In the genomic region with DNA sequence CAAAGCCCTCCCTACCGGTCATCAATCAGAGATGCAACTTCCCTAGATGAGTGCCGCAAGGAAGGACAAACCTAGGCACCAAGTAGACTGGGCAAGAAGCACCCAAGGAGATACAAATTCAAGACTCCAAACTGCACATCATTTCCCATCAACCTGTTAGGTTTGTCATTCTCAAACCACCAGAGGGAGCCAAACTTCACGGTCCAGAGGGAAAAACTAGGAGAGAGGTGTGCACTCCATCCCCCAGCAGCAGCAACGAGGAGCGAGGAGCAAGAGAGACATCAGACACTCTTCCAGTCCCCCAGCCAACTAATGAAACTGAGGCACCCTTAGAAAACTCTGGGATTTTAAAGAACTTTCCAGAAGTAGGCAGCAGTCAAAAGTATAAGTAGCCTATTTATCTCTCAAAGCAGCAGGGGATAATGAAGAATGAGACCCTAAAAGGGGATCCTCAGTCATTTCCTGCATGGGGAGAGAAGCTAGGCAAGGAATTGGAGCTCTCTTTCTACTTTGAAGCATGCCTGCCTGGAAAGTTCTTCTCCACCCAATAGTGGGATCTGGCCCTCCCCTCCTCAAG, we compare ENCODE assay signal across 8 cellular contexts. TPM values are rescaled to one million over a fixed set of nuclear protein-coding genes. Genes with fewer than 3 reads are reported as not detected.
DNase-seq lines count a peak whose midpoint lies in the region; ATAC-seq lines count a peak whose summit lies in the region.

No MANE protein-coding gene starts in this region.

- POLR2A ChIA-PET in activated CD4-positive, alpha-beta T cell treated with anti-CD3 and anti-CD28 coated beads, Interleukin-2, amount 10 ng/mL, durations not matched to agents 7 days and 5 days (lab: Charles Lee) = no interaction called here

- CTCF ChIA-PET in activated CD4-positive, alpha-beta T cell treated with anti-CD3 and anti-CD28 coated beads, Interleukin-2, amount 10 ng/mL, durations not matched to agents 7 days and 5 days (lab: Charles Lee) = interaction anchor here (1.0 to 2.2 kb wide), 3 partner anchors 12 to 26 kb away, joined by 3 to 5 read pairs (median 5); no protein-coding TSS in a partner anchor

- H3K9me3 Mint-ChIP-seq in activated CD4-positive, alpha-beta T cell treated with anti-CD3 and anti-CD28 coated beads, Interleukin-2, amount 10 ng/mL, durations not matched to agents 7 days and 5 days = no peaks in the 10 kb centered on the region
- H3K9me3 Mint-ChIP-seq in stimulated activated effector memory CD8-positive, alpha-beta T cell treated with anti-CD3 and anti-CD28 coated beads, Interleukin-12 subunit alpha, Interleukin-12 subunit beta, amount 100 ng/mL, for 72 hours = no peaks in the 10 kb centered on the region

- H3K36me3 Mint-ChIP-seq in activated CD4-positive, alpha-beta T cell treated with anti-CD3 and anti-CD28 coated beads, Interleukin-2, amount 10 ng/mL, durations not matched to agents 7 days and 5 days (ENCODE audit: low read depth) = no peaks in the 10 kb centered on the region
- H3K36me3 Mint-ChIP-seq in stimulated activated effector memory CD8-positive, alpha-beta T cell treated with anti-CD3 and anti-CD28 coated beads, Interleukin-12 subunit alpha, Interleukin-12 subunit beta, amount 100 ng/mL, for 72 hours = no peaks in the 10 kb centered on the region

- no peak overlapping the region for H3K4me3 Mint-ChIP-seq in activated CD4-positive, alpha-beta T cell treated with anti-CD3 and anti-CD28 coated beads, Interleukin-2, amount 10 ng/mL, durations not matched to agents 7 days and 5 days
- no peak overlapping the region for H3K4me3 Mint-ChIP-seq in stimulated activated effector memory CD8-positive, alpha-beta T cell treated with anti-CD3 and anti-CD28 coated beads, Interleukin-12 subunit alpha, Interleukin-12 subunit beta, amount 100 ng/mL, for 72 hours

- H3K27ac Mint-ChIP-seq in activated CD4-positive, alpha-beta T cell treated with anti-CD3 and anti-CD28 coated beads, Interleukin-2, amount 10 ng/mL, durations not matched to agents 7 days and 5 days = no peak overlapping the region
- H3K27ac Mint-ChIP-seq in stimulated activated effector memory CD8-positive, alpha-beta T cell treated with anti-CD3 and anti-CD28 coated beads, Interleukin-12 subunit alpha, Interleukin-12 subunit beta, amount 100 ng/mL, for 72 hours = peak overlapping the region; percentile 57

- H3K4me1 Mint-ChIP-seq in activated CD4-positive, alpha-beta T cell treated with anti-CD3 and anti-CD28 coated beads, Interleukin-2, amount 10 ng/mL, durations not matched to agents 7 days and 5 days = peaks cover 15% of the 10 kb centered on the region
- peaks cover 29% of the 10 kb centered on the region for H3K4me1 Mint-ChIP-seq in stimulated activated effector memory CD8-positive, alpha-beta T cell treated with anti-CD3 and anti-CD28 coated beads, Interleukin-12 subunit alpha, Interleukin-12 subunit beta, amount 100 ng/mL, for 72 hours

- DNase-seq in DMS79 (lab: John Stamatoyannopoulos, UW) (peak; percentile 13), NCI-H460 (ENCODE audit: extremely low read depth, low read depth) (peak; percentile 79), ecto neural progenitor cell (ENCODE audit: low spot score) (peak; percentile 71), medulla oblongata (ENCODE audit: extremely low spot score) (peak; percentile 77)
- peak; percentile 70 for DNase-seq in activated CD4-positive, alpha-beta T cell treated with anti-CD3 and anti-CD28 coated beads, Interleukin-2, amount 10 ng/mL, durations not matched to agents 7 days and 5 days
- peak; percentile 36 to 69 for DNase-seq in stimulated activated effector memory CD8-positive, alpha-beta T cell treated with anti-CD3 and anti-CD28 coated beads, Interleukin-12 subunit alpha, Interleukin-12 subunit beta, amount 100 ng/mL, for 72 hours (ENCODE audit: low spot score in 2 of 2)

- peak; percentile 41 for ATAC-seq in HG02938 (IDR thresholded peaks at IDR 0.05; ENCODE audit: unreplicated experiment)
- peak; percentile 81 for ATAC-seq in stimulated activated effector memory CD8-positive, alpha-beta T cell treated with anti-CD3 and anti-CD28 coated beads, Interleukin-12 subunit alpha, Interleukin-12 subunit beta, amount 100 ng/mL, for 72 hours
- no peak for ATAC-seq in GM21619 (IDR thresholded peaks at IDR 0.05; ENCODE audit: unreplicated experiment)

- H3K27me3 Mint-ChIP-seq in activated CD4-positive, alpha-beta T cell treated with anti-CD3 and anti-CD28 coated beads, Interleukin-2, amount 10 ng/mL, durations not matched to agents 7 days and 5 days = peaks cover under 1% of the 10 kb centered on the region

RNA-seq across cellular contexts. Expression of a gene that starts 37.0 kb away (rescaled TPM):
- total RNA-seq in NCI-H460 (2014; rRNA removed; shearing (Covaris generic)) = 11.2 and 15.1 TPM in 2 replicates
- polyA plus RNA-seq in NCI-H460 (2014; cell fraction: nucleus; rRNA removed) = 13.5 and 14.4 TPM in 2 replicates
- 1 to 10 TPM; 3.5 to 4.3 TPM for total RNA-seq in activated CD4-positive, alpha-beta T cell treated with anti-CD3 and anti-CD28 coated beads, Interleukin-2, amount 10 ng/mL, durations not matched to agents 7 days and 5 days

RNA-seq across cellular contexts. Expression of a gene that starts 52.2 kb away (rescaled TPM):
- 699 and 838 TPM in 2 replicates for total RNA-seq in NCI-H460 (2014; rRNA removed; shearing (Covaris generic))
- 1,106 and 1,714 TPM in 2 replicates for polyA plus RNA-seq in NCI-H460 (2014; cell fraction: nucleus; rRNA removed)
- total RNA-seq in activated CD4-positive, alpha-beta T cell treated with anti-CD3 and anti-CD28 coated beads, Interleukin-2, amount 10 ng/mL, durations not matched to agents 7 days and 5 days = 100 to 1,000 TPM; 316 to 333 TPM

Comparison
In these comparisons a context has a peak if more than half of its experiments do, and no peak if none do; other contexts are left out.
1. DNase-seq: peak in every context shown above with its lines; median percentile 79 in NCI-H460; 77 in medulla oblongata; 71 in ecto neural progenitor cell; 70 in activated CD4-positive, alpha-beta T cell treated with anti-CD3 and anti-CD28 coated beads, Interleukin-2, amount 10 ng/mL, durations not matched to agents 7 days and 5 days; 52 in stimulated activated effector memory CD8-positive, alpha-beta T cell treated with anti-CD3 and anti-CD28 coated beads, Interleukin-12 subunit alpha, Interleukin-12 subunit beta, amount 100 ng/mL, for 72 hours; 13 in DMS79.